Comparison of ENCODE assay signal across 28 cellular contexts in the genomic region with DNA sequence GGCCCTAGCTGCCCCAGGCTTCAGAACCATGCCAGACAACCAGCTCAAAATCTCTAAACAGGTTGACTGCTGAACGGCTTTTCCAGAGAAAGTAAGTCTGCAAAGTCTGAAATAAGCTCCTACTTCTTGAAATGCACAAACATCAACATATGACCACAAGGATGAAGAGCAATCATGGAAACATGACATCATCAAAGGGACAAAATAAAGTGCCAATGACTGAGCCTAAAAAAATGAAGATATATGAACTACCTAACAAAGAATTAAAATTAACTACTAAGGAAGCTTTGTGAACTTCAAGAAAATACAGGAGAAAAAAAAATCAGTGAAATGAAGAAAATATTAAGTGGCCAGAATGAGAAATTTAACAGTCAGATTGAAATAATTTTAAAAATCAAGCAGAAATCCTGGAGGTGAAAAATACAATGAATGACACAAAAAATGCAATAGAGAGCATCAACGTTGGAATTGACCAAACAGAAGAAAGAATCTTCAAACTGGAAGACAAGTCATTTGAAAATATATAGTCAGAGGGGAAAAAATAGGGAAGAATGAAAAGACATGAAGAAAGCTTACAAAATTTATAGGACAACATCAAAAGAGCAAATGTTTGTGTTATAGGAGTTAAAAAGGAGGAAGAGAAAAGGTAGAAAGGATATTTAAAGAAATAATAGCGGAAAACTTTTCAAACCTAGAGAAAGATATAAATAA.
"Had no signal": no experiment of that assay in that cellular context is flagged by ENCODE, and none has a peak within 500 bp of the region (broad histone marks: within the 10 kb centered on the region; RNA-seq: fewer than 3 reads in every experiment).

No MANE protein-coding gene starts in this region.

- H3K4me2 ChIP-seq: neural progenitor cell had no signal

- H3K27ac Mint-ChIP-seq: natural killer cell; nephron progenitor cell; neural progenitor cell; stimulated activated effector memory CD8-positive, alpha-beta T cell treated with anti-CD3 and anti-CD28 coated beads, Interleukin-12 subunit alpha, Interleukin-12 subunit beta, amount 100 ng/mL, for 72 hours; stimulated activated naive CD8-positive, alpha-beta T cell treated with anti-CD3 and anti-CD28 coated beads, Interleukin-15, Interleukin-2, amounts not matched to agents 100 ng/mL and 50 ng/mL, for 24 hours; type B pancreatic cell had no signal

- H3K9ac ChIP-seq: neural progenitor cell, parathyroid adenoma had no signal

- H3K4me1 Mint-ChIP-seq: naive B cell; natural killer cell; stimulated activated effector memory CD8-positive, alpha-beta T cell treated with anti-CD3 and anti-CD28 coated beads, Interleukin-12 subunit alpha, Interleukin-12 subunit beta, amount 100 ng/mL, for 72 hours had no signal

- H3K36me3 Mint-ChIP-seq: stimulated activated effector memory CD8-positive, alpha-beta T cell treated with anti-CD3 and anti-CD28 coated beads, Interleukin-12 subunit alpha, Interleukin-12 subunit beta, amount 100 ng/mL, for 72 hours; type B pancreatic cell had no signal

- H3K79me2 ChIP-seq: parathyroid adenoma had no signal

- H3K27ac ChIP-seq: left lung, lower lobe of right lung, neural progenitor cell, neutrophil, parathyroid adenoma, right atrium auricular region, skin epidermis, tibial nerve, uterus had no signal

- H3K36me3 ChIP-seq: left lung, lower lobe of right lung, neural progenitor cell, neutrophil, right atrium auricular region, tibial nerve, uterus had no signal

- ATAC-seq: left colon; left lung; natural killer cell; sciatic nerve; stimulated activated effector memory CD8-positive, alpha-beta T cell treated with anti-CD3 and anti-CD28 coated beads, Interleukin-12 subunit alpha, Interleukin-12 subunit beta, amount 100 ng/mL, for 72 hours had no signal

- H3K4me3 ChIP-seq: left lung, lower lobe of right lung, neural progenitor cell, right atrium auricular region, skin epidermis, tibial nerve, uterus had no signal

- H3K4me3 Mint-ChIP-seq: naive B cell; natural killer cell; nephron progenitor cell; neural progenitor cell; stimulated activated effector memory CD8-positive, alpha-beta T cell treated with anti-CD3 and anti-CD28 coated beads, Interleukin-12 subunit alpha, Interleukin-12 subunit beta, amount 100 ng/mL, for 72 hours; stimulated activated naive CD8-positive, alpha-beta T cell treated with anti-CD3 and anti-CD28 coated beads, Interleukin-15, Interleukin-2, amounts not matched to agents 100 ng/mL and 50 ng/mL, for 24 hours; type B pancreatic cell had no signal

- H3K27me3 ChIP-seq: left lung, neural progenitor cell, neutrophil, right atrium auricular region, tibial nerve had no signal

- H3K9me3 ChIP-seq: neutrophil, uterus had no signal

- DNase-seq: hippocampal formation; kidney; left colon; lower lobe of right lung; mammary epithelial cell; mesenchymal stem cell; naive B cell; natural killer cell; nephron progenitor cell; occipital lobe; stimulated activated CD4-positive, alpha-beta T cell treated with anti-CD3 and anti-CD28 coated beads, Interleukin-12 subunit alpha, Interleukin-12 subunit beta, amount 100 ng/mL, for 4 hours; stimulated activated CD4-positive, alpha-beta T cell treated with anti-CD3 and anti-CD28 coated beads, Interleukin-15, amount 100 ng/mL, for 24 hours; stimulated activated CD4-positive, alpha-beta T cell treated with anti-CD3 and anti-CD28 coated beads, Interleukin-2, amount 100 ng/mL, for 24 hours; stimulated activated CD4-positive, alpha-beta T cell treated with anti-CD3 and anti-CD28 coated beads, Interleukin-4, amount 100 ng/mL, for 1 hour; stimulated activated naive CD4-positive, alpha-beta T cell; substantia nigra; uterus had no signal

- H2AFZ ChIP-seq: neural progenitor cell, parathyroid adenoma had no signal

- H3K4me1 ChIP-seq: left lung, lower lobe of right lung, neural progenitor cell, parathyroid adenoma, right atrium auricular region, tibial nerve, uterus had no signal

- H3K27me3 Mint-ChIP-seq: naive B cell; stimulated activated naive CD8-positive, alpha-beta T cell treated with anti-CD3 and anti-CD28 coated beads, Interleukin-15, Interleukin-2, amounts not matched to agents 100 ng/mL and 50 ng/mL, for 24 hours; type B pancreatic cell had no signal
